Comparison of ENCODE assay signal across 1 cellular context in the genomic region with DNA sequence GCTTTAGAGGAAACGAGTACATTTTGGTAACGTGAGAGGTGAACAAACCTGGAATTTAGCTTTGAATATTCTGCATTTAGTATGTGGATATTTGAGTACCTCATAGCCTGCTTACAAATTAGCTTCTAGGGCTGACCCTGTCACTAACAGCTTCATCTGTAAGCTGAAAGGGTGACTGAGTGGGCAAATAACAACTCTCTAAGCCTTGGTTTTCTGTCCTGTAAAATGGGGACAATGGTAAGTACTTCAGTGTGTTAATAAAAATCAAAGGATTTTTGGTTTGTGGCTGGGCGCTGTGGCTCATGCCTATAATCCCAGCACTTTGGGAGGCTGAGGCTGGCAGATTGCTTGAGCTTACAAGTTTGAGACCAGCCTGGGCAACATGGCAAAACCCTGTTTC.
TF ChIP-seq lines count a peak whose summit lies in the region.

No MANE protein-coding gene starts in this region.

TF ChIP-seq in K562, 482 proteins besides CTCF, POLR2A, EP300 and RAD21:
- TF ChIP-seq ZFPM2 (CRISPR knock-in tag; IDR thresholded peaks at IDR 0.05) (no peak), BCOR (IDR thresholded peaks at IDR 0.05) (peak; percentile 70), NR1H2 (CRISPR knock-in tag; IDR thresholded peaks at IDR 0.05) (no peak), NCOR1 (IDR thresholded peaks at IDR 0.05) (no peak), KDM1A (IDR thresholded peaks at IDR 0.05) (peak in 1 of 2 experiments; percentile 57; a peak in 2 of 4 replicates), FOXM1 (IDR thresholded peaks at IDR 0.05; ENCODE audit: low read depth) (no peak), FOXM1 (CRISPR knock-in tag; IDR thresholded peaks at IDR 0.05; ENCODE audit: low read depth) (no peak), LARP7 (IDR thresholded peaks at IDR 0.05) (no peak), ZNF324 (CRISPR knock-in tag; IDR thresholded peaks at IDR 0.05) (no peak), RBM25 (IDR thresholded peaks at IDR 0.05; ENCODE audit: low read depth, low read length, severe bottlenecking) (peak; percentile 64), ARID2 (IDR thresholded peaks at IDR 0.05) (no peak), HLTF (IDR thresholded peaks at IDR 0.05) (no peak), CBX2 (IDR thresholded peaks at IDR 0.05; ENCODE audit: insufficient read depth, low read length, poor library complexity, severe bottlenecking) (no peak), MBD2 (IDR thresholded peaks at IDR 0.05; ENCODE audit: borderline replicate concordance, low read depth) (no peak)
- TF ChIP-seq, protein P1, sequence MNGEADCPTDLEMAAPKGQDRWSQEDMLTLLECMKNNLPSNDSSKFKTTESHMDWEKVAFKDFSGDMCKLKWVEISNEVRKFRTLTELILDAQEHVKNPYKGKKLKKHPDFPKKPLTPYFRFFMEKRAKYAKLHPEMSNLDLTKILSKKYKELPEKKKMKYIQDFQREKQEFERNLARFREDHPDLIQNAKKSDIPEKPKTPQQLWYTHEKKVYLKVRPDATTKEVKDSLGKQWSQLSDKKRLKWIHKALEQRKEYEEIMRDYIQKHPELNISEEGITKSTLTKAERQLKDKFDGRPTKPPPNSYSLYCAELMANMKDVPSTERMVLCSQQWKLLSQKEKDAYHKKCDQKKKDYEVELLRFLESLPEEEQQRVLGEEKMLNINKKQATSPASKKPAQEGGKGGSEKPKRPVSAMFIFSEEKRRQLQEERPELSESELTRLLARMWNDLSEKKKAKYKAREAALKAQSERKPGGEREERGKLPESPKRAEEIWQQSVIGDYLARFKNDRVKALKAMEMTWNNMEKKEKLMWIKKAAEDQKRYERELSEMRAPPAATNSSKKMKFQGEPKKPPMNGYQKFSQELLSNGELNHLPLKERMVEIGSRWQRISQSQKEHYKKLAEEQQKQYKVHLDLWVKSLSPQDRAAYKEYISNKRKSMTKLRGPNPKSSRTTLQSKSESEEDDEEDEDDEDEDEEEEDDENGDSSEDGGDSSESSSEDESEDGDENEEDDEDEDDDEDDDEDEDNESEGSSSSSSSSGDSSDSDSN (IDR thresholded peaks at IDR 0.05; ENCODE audit: borderline replicate concordance in 1 of 2, low read depth in 2 of 2, low read length in 2 of 2) = no peak
- TF ChIP-seq, protein P2, sequence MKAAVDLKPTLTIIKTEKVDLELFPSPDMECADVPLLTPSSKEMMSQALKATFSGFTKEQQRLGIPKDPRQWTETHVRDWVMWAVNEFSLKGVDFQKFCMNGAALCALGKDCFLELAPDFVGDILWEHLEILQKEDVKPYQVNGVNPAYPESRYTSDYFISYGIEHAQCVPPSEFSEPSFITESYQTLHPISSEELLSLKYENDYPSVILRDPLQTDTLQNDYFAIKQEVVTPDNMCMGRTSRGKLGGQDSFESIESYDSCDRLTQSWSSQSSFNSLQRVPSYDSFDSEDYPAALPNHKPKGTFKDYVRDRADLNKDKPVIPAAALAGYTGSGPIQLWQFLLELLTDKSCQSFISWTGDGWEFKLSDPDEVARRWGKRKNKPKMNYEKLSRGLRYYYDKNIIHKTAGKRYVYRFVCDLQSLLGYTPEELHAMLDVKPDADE (conservative IDR thresholded peaks at IDR 0.05; ENCODE audit: control insufficient read depth, low read depth, low read length) = no peak
- TF ChIP-seq, protein P3, sequence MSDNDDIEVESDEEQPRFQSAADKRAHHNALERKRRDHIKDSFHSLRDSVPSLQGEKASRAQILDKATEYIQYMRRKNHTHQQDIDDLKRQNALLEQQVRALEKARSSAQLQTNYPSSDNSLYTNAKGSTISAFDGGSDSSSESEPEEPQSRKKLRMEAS (CRISPR knock-in tag; IDR thresholded peaks at IDR 0.05) = no peak
TF ChIP-seq in K562: peak in this region for 3.
